ENCODE assay signal across 1 cellular context in genomic region chr6:2877057-2877882, GRCh38.
TF ChIP-seq lines count a peak whose summit lies in the region.

No MANE protein-coding gene starts in this region.

TF ChIP-seq in HepG2, 621 proteins besides CTCF, POLR2A, EP300 and RAD21 (continued from another document and continues in another):
- TF ChIP-seq ZNF318 (CRISPR knock-in tag; IDR thresholded peaks at IDR 0.05) (no peak), ZNF709 (CRISPR knock-in tag; IDR thresholded peaks at IDR 0.05) (0 out of 2 replicates have a peak, but pooled peaks have one; percentile 34), TFDP1 (CRISPR knock-in tag; IDR thresholded peaks at IDR 0.05; ENCODE audit: borderline replicate concordance) (0 out of 2 replicates have a peak, but pooled peaks have one; percentile 18), NR2F1 (CRISPR knock-in tag; IDR thresholded peaks at IDR 0.05) (peak; percentile 75 to 77; a peak in 3 of 4 replicates), ZNF652 (CRISPR knock-in tag; IDR thresholded peaks at IDR 0.05; ENCODE audit: borderline replicate concordance, low read depth) (peak; percentile 8; the same call in 1 of the 2 replicates), FOSL1 (CRISPR knock-in tag; IDR thresholded peaks at IDR 0.05; ENCODE audit: borderline replicate concordance) (peak; percentile 76), HMG20A (CRISPR knock-in tag; IDR thresholded peaks at IDR 0.05; ENCODE audit: borderline replicate concordance) (peak; percentile 73; the same call in 1 of the 2 replicates), CEBPB (IDR thresholded peaks at IDR 0.05; ENCODE audit: borderline replicate concordance, low read depth, low read length) (peak; percentile 91), ZNF350 (CRISPR knock-in tag; IDR thresholded peaks at IDR 0.05; ENCODE audit: borderline replicate concordance, low read depth) (peak; percentile 25; the same call in 1 of the 2 replicates), SPEN (CRISPR knock-in tag; IDR thresholded peaks at IDR 0.05; ENCODE audit: low read depth) (peak; percentile 49; the same call in 1 of the 2 replicates), ZNF580 (CRISPR knock-in tag; IDR thresholded peaks at IDR 0.05; ENCODE audit: borderline replicate concordance, low read depth) (peak; percentile 34; the same call in 1 of the 2 replicates), MLLT10 (CRISPR knock-in tag; IDR thresholded peaks at IDR 0.05) (no peak), IRX3 (CRISPR knock-in tag; IDR thresholded peaks at IDR 0.05; ENCODE audit: borderline replicate concordance, low read depth) (no peak), ELK4 (CRISPR knock-in tag; IDR thresholded peaks at IDR 0.05; ENCODE audit: borderline replicate concordance) (no peak), MAX (IDR thresholded peaks at IDR 0.05) (peak; percentile 67; the same call in 1 of the 2 replicates), ZNF33A (CRISPR knock-in tag; IDR thresholded peaks at IDR 0.05; ENCODE audit: borderline replicate concordance) (no peak), PRDM4 (CRISPR knock-in tag; IDR thresholded peaks at IDR 0.05; ENCODE audit: borderline replicate concordance) (no peak), FOXO1 (CRISPR knock-in tag; IDR thresholded peaks at IDR 0.05) (peak; percentile 57), SAP130 (CRISPR knock-in tag; IDR thresholded peaks at IDR 0.05; ENCODE audit: low read depth) (peak; percentile 90), ZSCAN9 (CRISPR knock-in tag; IDR thresholded peaks at IDR 0.05; ENCODE audit: borderline replicate concordance) (0 out of 2 replicates have a peak, but pooled peaks have one; percentile 53), ZBTB39 (CRISPR knock-in tag; IDR thresholded peaks at IDR 0.05) (peak; percentile 81), ZNF558 (CRISPR knock-in tag; IDR thresholded peaks at IDR 0.05; ENCODE audit: borderline replicate concordance) (peak; percentile 41; the same call in 1 of the 2 replicates), KDM2A (CRISPR knock-in tag; IDR thresholded peaks at IDR 0.05; ENCODE audit: borderline replicate concordance, low read depth) (peak; percentile 38; the same call in 1 of the 2 replicates), MAZ (IDR thresholded peaks at IDR 0.05; ENCODE audit: borderline replicate concordance, low read depth, low read length) (no peak), MAZ (CRISPR knock-in tag; IDR thresholded peaks at IDR 0.05; ENCODE audit: low read depth) (peak; percentile 34), SNAPC5 (CRISPR knock-in tag; IDR thresholded peaks at IDR 0.05; ENCODE audit: borderline replicate concordance) (no peak), MXI1 (IDR thresholded peaks at IDR 0.05; ENCODE audit: borderline replicate concordance, low read depth, low read length) (no peak; the same call in 2 of the 3 replicates), AHDC1 (CRISPR knock-in tag; IDR thresholded peaks at IDR 0.05; ENCODE audit: borderline replicate concordance) (0 out of 2 replicates have a peak, but pooled peaks have one; percentile 39), HHEX (CRISPR knock-in tag; IDR thresholded peaks at IDR 0.05) (no peak), TCF7L2 (IDR thresholded peaks at IDR 0.05; ENCODE audit: low read depth, low read length) (no peak), MAFF (IDR thresholded peaks at IDR 0.05; ENCODE audit: low read depth, low read length) (peak; percentile 70), RXRB (CRISPR knock-in tag; IDR thresholded peaks at IDR 0.05; ENCODE audit: borderline replicate concordance) (peak; percentile 89), TCF7 (IDR thresholded peaks at IDR 0.05; ENCODE audit: low read depth) (0 out of 2 replicates have a peak, but pooled peaks have one; percentile 34), ATF7-NPFF (CRISPR knock-in tag; IDR thresholded peaks at IDR 0.05; ENCODE audit: low read depth) (no peak; the same call in 1 of the 2 replicates), NR2C2 (CRISPR knock-in tag; IDR thresholded peaks at IDR 0.05; ENCODE audit: borderline replicate concordance) (peak; percentile 42; the same call in 1 of the 2 replicates)
